ENCODE assay signal across 13 cellular contexts in genomic region chr3:129005526-129006303, GRCh38. TPM values are rescaled to one million over a fixed set of nuclear protein-coding genes. Genes with fewer than 3 reads are reported as not detected.
DNase-seq lines count a peak whose midpoint lies in the region; ATAC-seq, FAIRE-seq and TF ChIP-seq lines count a peak whose summit lies in the region.
"Had no signal": no experiment of that assay in that cellular context is flagged by ENCODE, and none has a peak within 500 bp of the region (broad histone marks: within the 10 kb centered on the region; RNA-seq: fewer than 3 reads in every experiment).

No MANE protein-coding gene starts in this region.

- H3K9me3 ChIP-seq in kidney (ENCODE audit: control insufficient read depth in 1 of 2, low read length in 2 of 2), result no peaks in the 10 kb centered on the region

- H3K27ac ChIP-seq in kidney (ENCODE audit: low read depth in 2 of 2, low read length in 2 of 2), result no peak overlapping the region
- no peak overlapping the region for H3K27ac ChIP-seq in RWPE1
- H3K27ac ChIP-seq: SJSA1 had no signal

- POLR2A ChIA-PET in RWPE1 (lab: Yijun Ruan, JAX; ENCODE audit: low non-redundant PET), result no interaction called here

- TF ChIP-seq CTCF in kidney (IDR thresholded peaks at IDR 0.05; ENCODE audit: borderline replicate concordance, extremely low read depth, insufficient read depth) (no peak), RWPE1 (conservative IDR thresholded peaks at IDR 0.05; ENCODE audit: low read depth) (no peak)

- H3K4me3 Mint-ChIP-seq in stimulated activated naive CD8-positive, alpha-beta T cell treated with anti-CD3 and anti-CD28 coated beads, Interleukin-15, amount 100 ng/mL, for 72 hours, result no peak overlapping the region
- no peak overlapping the region for H3K4me3 Mint-ChIP-seq in T-helper 1 cell treated with Interleukin-12 subunit alpha and Interleukin-12 subunit beta and Interleukin-4 antibody, amounts not matched to agents 30 μg/mL and 1 μg/mL, for 36 hours

- intact Hi-C loops in kidney (cut with DNase I), result no loop called here

- H3K4me1 Mint-ChIP-seq in stimulated activated naive CD8-positive, alpha-beta T cell treated with anti-CD3 and anti-CD28 coated beads, Interleukin-15, amount 100 ng/mL, for 72 hours, result peaks cover 39% of the 10 kb centered on the region
- peaks cover 30% of the 10 kb centered on the region for H3K4me1 Mint-ChIP-seq in T-helper 1 cell treated with Interleukin-12 subunit alpha and Interleukin-12 subunit beta and Interleukin-4 antibody, amounts not matched to agents 30 μg/mL and 1 μg/mL, for 36 hours (ENCODE audit: low read depth)

- CTCF ChIA-PET in RWPE1 (lab: Yijun Ruan, JAX), result no interaction called here

- ATAC-seq in stimulated activated naive CD8-positive, alpha-beta T cell treated with anti-CD3 and anti-CD28 coated beads, Interleukin-15, amount 100 ng/mL, for 72 hours, result no peak
- ATAC-seq in stimulated activated naive CD8-positive, alpha-beta T cell treated with anti-CD3 and anti-CD28 coated beads, Interleukin-15, Interleukin-2, amounts not matched to agents 100 U/mL and 50 U/mL, for 24 hours, result no peak
- no peak for ATAC-seq in GM18870 (IDR thresholded peaks at IDR 0.05; ENCODE audit: unreplicated experiment)

- no peak overlapping the region for H3K9ac ChIP-seq in kidney (ENCODE audit: low read length in 2 of 2)

- peak overlapping the region; percentile 74 to 92 for H3K27ac Mint-ChIP-seq in stimulated activated naive CD8-positive, alpha-beta T cell treated with anti-CD3 and anti-CD28 coated beads, Interleukin-15, amount 100 ng/mL, for 72 hours
- peak overlapping the region; percentile 32 for H3K27ac Mint-ChIP-seq in T-helper 1 cell treated with Interleukin-12 subunit alpha and Interleukin-12 subunit beta and Interleukin-4 antibody, amounts not matched to agents 30 μg/mL and 1 μg/mL, for 36 hours

- no peaks in the 10 kb centered on the region for H3K36me3 ChIP-seq in kidney (ENCODE audit: control insufficient read depth in 1 of 2, insufficient read depth in 2 of 2, low read length in 2 of 2)
- H3K36me3 ChIP-seq: SJSA1 had no signal

- H3K27me3 Mint-ChIP-seq in stimulated activated naive CD8-positive, alpha-beta T cell treated with anti-CD3 and anti-CD28 coated beads, Interleukin-15, amount 100 ng/mL, for 72 hours, result peaks cover 24% of the 10 kb centered on the region
- H3K27me3 Mint-ChIP-seq in T-helper 1 cell treated with Interleukin-12 subunit alpha and Interleukin-12 subunit beta and Interleukin-4 antibody, amounts not matched to agents 30 μg/mL and 1 μg/mL, for 36 hours (ENCODE audit: low read depth), result peaks cover 35% of the 10 kb centered on the region

- H3K4me3 ChIP-seq in kidney (ENCODE audit: low read length in 2 of 2), result no peak overlapping the region
- H3K4me3 ChIP-seq: SJSA1 had no signal

- H3K36me3 Mint-ChIP-seq in T-helper 1 cell treated with Interleukin-12 subunit alpha and Interleukin-12 subunit beta and Interleukin-4 antibody, amounts not matched to agents 30 μg/mL and 1 μg/mL, for 36 hours (ENCODE audit: low read depth), result peaks cover 5% of the 10 kb centered on the region

- FAIRE-seq in kidney (lab: Jason Lieb, UNC), result no peak

- DNase-seq in stimulated activated naive CD8-positive, alpha-beta T cell treated with anti-CD3 and anti-CD28 coated beads, Interleukin-15, amount 100 ng/mL, for 72 hours, result no peak
- DNase-seq in stimulated activated naive CD8-positive, alpha-beta T cell treated with anti-CD3 and anti-CD28 coated beads, Interleukin-15, Interleukin-2, amounts not matched to agents 100 U/mL and 50 U/mL, for 24 hours, result no peak
- DNase-seq in kidney (peak; percentile 82), GF-D8 (lab: John Stamatoyannopoulos, UW) (no peak), RWPE1 (ENCODE audit: low spot score) (no peak), NCI-H2107 treated with DMSO at 0.1 percent for 48 hours (lab: John Stamatoyannopoulos, UW; ENCODE audit: unreplicated experiment) (no peak)
- DNase-seq: Calu3, mammary epithelial cell, substantia nigra had no signal

- no peaks in the 10 kb centered on the region for H3K9me3 Mint-ChIP-seq in stimulated activated naive CD8-positive, alpha-beta T cell treated with anti-CD3 and anti-CD28 coated beads, Interleukin-15, amount 100 ng/mL, for 72 hours
- H3K9me3 Mint-ChIP-seq in T-helper 1 cell treated with Interleukin-12 subunit alpha and Interleukin-12 subunit beta and Interleukin-4 antibody, amounts not matched to agents 30 μg/mL and 1 μg/mL, for 36 hours, result no peaks in the 10 kb centered on the region

- peaks cover 0 to 23% of the 10 kb centered on the region in 2 donors for H3K4me1 ChIP-seq in kidney (ENCODE audit: control insufficient read depth in 1 of 2, insufficient read depth in 1 of 2, low read depth in 1 of 2, low read length in 2 of 2)

RNA-seq across cellular contexts. Expression of gene EFCC1, which starts 4.6 kb away (rescaled TPM):
- 3.7 TPM for total RNA-seq in kidney
- 2.4 TPM for polyA plus RNA-seq in kidney (ENCODE audit: insufficient read depth, low read depth, low replicate concordance)
- total RNA-seq: Calu3, LHCN-M2 had no signal
- polyA plus RNA-seq: mammary epithelial cell had no signal

RNA-seq across cellular contexts. Expression of gene CFAP92, which starts 11.8 kb away (rescaled TPM):
- total RNA-seq in kidney, result 0.60 TPM
- 0.56 TPM for polyA plus RNA-seq in kidney (ENCODE audit: insufficient read depth, low read depth, low replicate concordance)
- total RNA-seq: LHCN-M2 had no signal

RNA-seq across cellular contexts. Expression of gene GP9, which starts 54.9 kb away (rescaled TPM):
- total RNA-seq in kidney, result not detected
- polyA plus RNA-seq in kidney (ENCODE audit: insufficient read depth, low read depth, low replicate concordance), result 0.49 TPM
- total RNA-seq: Calu3, LHCN-M2, mammary epithelial cell, SJSA1 had no signal
- polyA plus RNA-seq: mammary epithelial cell had no signal
